In the genomic region with DNA sequence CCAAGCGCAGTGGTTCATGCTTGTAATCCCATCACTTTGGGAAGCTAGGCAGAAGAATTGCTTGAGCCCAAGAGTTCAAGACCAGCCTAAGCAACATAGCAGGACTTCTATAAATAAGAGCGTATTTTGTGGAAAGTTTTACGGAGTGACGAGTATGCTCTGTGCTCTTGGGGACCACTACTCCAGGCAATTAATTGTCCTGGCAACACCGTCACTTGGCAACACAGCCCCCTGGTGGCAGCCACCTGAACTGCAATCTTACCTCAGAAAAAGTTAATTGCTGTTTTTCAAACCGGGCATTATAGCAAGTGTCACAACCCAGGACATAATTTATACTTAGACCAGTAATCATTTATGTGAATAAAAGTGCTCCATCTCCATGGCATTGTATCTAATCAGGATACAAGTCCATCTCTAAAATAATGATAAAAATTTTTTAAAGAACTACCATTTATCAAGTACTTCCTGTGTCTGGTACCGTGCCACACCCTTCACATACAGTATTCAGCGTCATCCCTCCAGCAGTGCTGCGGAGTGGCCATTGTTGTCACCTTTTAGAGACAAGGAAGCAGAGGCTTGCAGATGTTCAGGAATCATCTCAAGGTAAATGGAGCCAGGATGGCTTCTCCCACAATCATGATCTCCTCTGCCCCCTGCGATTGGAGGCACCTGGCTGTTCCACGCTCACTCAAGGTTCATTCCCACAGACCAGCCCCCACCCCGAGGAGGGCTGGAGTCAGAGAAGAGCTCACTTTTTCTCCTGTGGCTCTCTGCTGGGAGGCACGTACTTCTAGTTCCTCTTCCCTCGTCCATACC, we compare ENCODE assay signal across 8 cellular contexts. TPM values are rescaled to one million over a fixed set of nuclear protein-coding genes. Genes with fewer than 3 reads are reported as not detected.
A peak's percentile ranks its signal among the peaks of the same experiment; 100 is the strongest.
DNase-seq lines count a peak whose midpoint lies in the region; ATAC-seq, FAIRE-seq and TF ChIP-seq lines count a peak whose summit lies in the region.

No MANE protein-coding gene starts in this region.

- H3K27me3 ChIP-seq in CD8-positive, alpha-beta T cell (ENCODE audit: insufficient read depth, low read length): no peaks in the 10 kb centered on the region
- H3K27me3 ChIP-seq in sigmoid colon: peaks cover 0 to 4% (median 0%) of the 10 kb centered on the region in 3 donors

- DNase-seq in CD8-positive, alpha-beta T cell: peak; percentile 48 to 81 (median 62)
- DNase-seq in HTR-8/SVneo (ENCODE audit: insufficient read length, low spot score): peak; percentile 47
- peak; percentile 66 for DNase-seq in RPMI8226
- peak; percentile 76 for DNase-seq in activated naive CD4-positive, alpha-beta T cell treated with Interleukin-2 at 50 U/mL for 16 hours
- peak; percentile 79 for DNase-seq in cardiac septum (ENCODE audit: low spot score)
- no peak for DNase-seq in sigmoid colon
- DNase-seq in SW480 (ENCODE audit: low spot score): no peak

- 48 to 49% methylated on average over 14 of the region's 14 CpGs for WGBS in sigmoid colon, 2 donors

- H3K36me3 ChIP-seq in CD8-positive, alpha-beta T cell (ENCODE audit: insufficient read depth, low read length): no peaks in the 10 kb centered on the region
- no peaks in the 10 kb centered on the region for H3K36me3 ChIP-seq in sigmoid colon

- CTCF ChIA-PET in CD8-positive, alpha-beta T cell (lab: Charles Lee): interaction anchor here (0.8 to 3.8 kb wide), 8 partner anchors 8 to 287 kb away, joined by 3 to 37 read pairs (median 4); no protein-coding TSS in a partner anchor

- H3K9me3 ChIP-seq in CD8-positive, alpha-beta T cell (ENCODE audit: low read length): no peaks in the 10 kb centered on the region
- H3K9me3 ChIP-seq in sigmoid colon: no peaks in the 10 kb centered on the region

- H3K4me1 Mint-ChIP-seq in CD8-positive, alpha-beta T cell (ENCODE audit: low read depth): peaks cover 7% of the 10 kb centered on the region

- peak; percentile 49 for FAIRE-seq in HTR-8/SVneo (lab: Jason Lieb, UNC)

- peak; percentile 98 for TF ChIP-seq CTCF in CD8-positive, alpha-beta T cell (IDR thresholded peaks at IDR 0.05)
- peak in 3 of 4 experiments; percentile 62 to 72 (median 65) for TF ChIP-seq CTCF in sigmoid colon (IDR thresholded peaks at IDR 0.05)

- ATAC-seq in CD8-positive, alpha-beta T cell: peak; percentile 54
- no peak for ATAC-seq in HG02970 (IDR thresholded peaks at IDR 0.05; ENCODE audit: low FRiP score, unreplicated experiment)

- TF ChIP-seq POLR2A in sigmoid colon (IDR thresholded peaks at IDR 0.05): no peak

- no peaks in the 10 kb centered on the region for H3K36me3 Mint-ChIP-seq in CD8-positive, alpha-beta T cell

- no peak for TF ChIP-seq EP300 in sigmoid colon (IDR thresholded peaks at IDR 0.05)

- no peak overlapping the region for H3K27ac Mint-ChIP-seq in CD8-positive, alpha-beta T cell

- POLR2A ChIA-PET in CD8-positive, alpha-beta T cell (lab: Charles Lee): no interaction called here

- intact Hi-C loops in CD8-positive, alpha-beta T cell (cut with DNase I, micrococcal nuclease): loop anchor here (1.0 to 5.0 kb wide), 6 partner anchors 24 to 593 kb away; a partner anchor contains a TSS
- intact Hi-C loops in cardiac septum (cut with DNase I) (loop anchor here (5.0 to 10.0 kb wide), 2 partner anchors 165 to 233 kb away; a partner anchor contains a TSS), sigmoid colon (cut with DNase I) (loop anchor here (5.0 kb wide), 1 partner anchor 73 kb away; no protein-coding TSS in a partner anchor)

- no peak overlapping the region for H3K4me3 Mint-ChIP-seq in CD8-positive, alpha-beta T cell

- H3K4me3 ChIP-seq in CD8-positive, alpha-beta T cell (ENCODE audit: low read depth, low read length): no peak overlapping the region
- H3K4me3 ChIP-seq in sigmoid colon: no peak overlapping the region

- H3K27me3 Mint-ChIP-seq in CD8-positive, alpha-beta T cell (ENCODE audit: low read depth): peaks cover 34% of the 10 kb centered on the region

- H3K4me1 ChIP-seq in CD8-positive, alpha-beta T cell (ENCODE audit: insufficient read depth, low read length): no peaks in the 10 kb centered on the region
- peaks cover 0 to 10% (median 8%) of the 10 kb centered on the region in 4 donors for H3K4me1 ChIP-seq in sigmoid colon

- H3K27ac ChIP-seq in CD8-positive, alpha-beta T cell (ENCODE audit: low read depth, low read length): no peak overlapping the region
- no peak overlapping the region for H3K27ac ChIP-seq in sigmoid colon

- no peaks in the 10 kb centered on the region for H3K9me3 Mint-ChIP-seq in CD8-positive, alpha-beta T cell

RNA-seq across cellular contexts. Expression of a gene that starts 34.5 kb away (rescaled TPM):
- not detected for total RNA-seq in CD8-positive, alpha-beta T cell
- total RNA-seq in cardiac septum (not detected), sigmoid colon (under 1 TPM in 1 of 4 donors, not detected in 3; 0.28 TPM)
- polyA plus RNA-seq in sigmoid colon: under 1 TPM in 2 of 3 donors, not detected in 1; under 0.01 to 0.31 TPM

RNA-seq across cellular contexts. Expression of a gene that starts 39.0 kb away (rescaled TPM):
- total RNA-seq in CD8-positive, alpha-beta T cell: not detected
- total RNA-seq in cardiac septum (0.08 TPM), sigmoid colon (not detected)
- under 1 TPM in 1 of 3 donors, not detected in 2; 0.13 TPM for polyA plus RNA-seq in sigmoid colon

Comparison
In these comparisons a context has a peak if more than half of its experiments do, and no peak if none do; other contexts are left out.
1. DNase-seq: peak in CD8-positive, alpha-beta T cell (7 of 7), HTR-8/SVneo (single experiment), RPMI8226 (single experiment), activated naive CD4-positive, alpha-beta T cell treated with Interleukin-2 at 50 U/mL for 16 hours (single experiment) and cardiac septum (single experiment); none in sigmoid colon (single experiment) and SW480 (single experiment).